1 cellular context compared by ENCODE assay signal in the genomic region with DNA sequence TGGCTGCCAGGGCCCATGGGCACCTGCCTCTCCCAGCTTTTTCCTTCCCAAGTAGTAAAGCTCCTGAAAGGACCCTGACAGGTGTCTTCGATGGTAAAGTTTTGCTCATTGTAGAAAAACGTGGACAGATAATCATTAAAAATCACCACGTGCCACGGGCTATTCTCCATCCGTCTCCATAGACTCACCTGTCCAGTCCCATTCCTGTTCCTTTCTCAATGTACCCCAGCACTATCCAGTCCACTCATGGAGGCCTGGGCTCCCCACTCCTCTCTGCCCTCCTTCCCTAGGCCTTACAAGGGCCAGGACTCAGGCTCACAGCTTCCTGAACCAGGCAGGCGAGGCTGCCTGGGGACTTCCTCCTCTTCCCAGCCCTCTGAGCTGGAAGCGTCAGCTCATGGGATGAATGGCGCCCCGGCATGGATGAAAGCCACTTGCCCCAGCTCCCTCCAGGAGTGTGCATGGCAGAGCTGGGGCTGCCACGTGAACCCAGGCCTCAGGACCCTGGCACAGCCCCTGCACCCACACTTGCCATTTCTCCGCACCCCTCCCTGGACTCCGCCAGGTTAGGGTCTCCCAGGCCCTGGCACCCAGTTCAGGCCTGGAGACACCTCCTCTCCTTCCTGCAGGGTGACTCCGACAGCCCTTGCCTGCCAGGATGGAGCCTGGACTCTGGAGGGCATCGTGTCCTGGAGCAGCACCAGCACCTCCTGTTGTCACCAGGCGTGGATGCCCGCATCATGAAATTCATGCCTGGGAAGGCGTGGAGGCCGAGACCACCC.
TF ChIP-seq lines count a peak whose summit lies in the region.

No MANE protein-coding gene starts in this region.

TF ChIP-seq in HepG2, 621 proteins besides CTCF, POLR2A, EP300 and RAD21 (continued from another document and continues in another):
- TF ChIP-seq PAXIP1 (CRISPR knock-in tag; conservative IDR thresholded peaks at IDR 0.05), result no peak
- TF ChIP-seq, protein P1, sequence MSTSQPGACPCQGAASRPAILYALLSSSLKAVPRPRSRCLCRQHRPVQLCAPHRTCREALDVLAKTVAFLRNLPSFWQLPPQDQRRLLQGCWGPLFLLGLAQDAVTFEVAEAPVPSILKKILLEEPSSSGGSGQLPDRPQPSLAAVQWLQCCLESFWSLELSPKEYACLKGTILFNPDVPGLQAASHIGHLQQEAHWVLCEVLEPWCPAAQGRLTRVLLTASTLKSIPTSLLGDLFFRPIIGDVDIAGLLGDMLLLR (CRISPR knock-in tag; IDR thresholded peaks at IDR 0.05), result 0 out of 2 replicates have a peak, but pooled peaks have one; percentile 40
- TF ChIP-seq ZBTB20 (CRISPR knock-in tag; IDR thresholded peaks at IDR 0.05; ENCODE audit: borderline replicate concordance, low read depth), result no peak
- TF ChIP-seq ZNF230 (CRISPR knock-in tag; IDR thresholded peaks at IDR 0.05), result no peak
- TF ChIP-seq ZSCAN21 (CRISPR knock-in tag; IDR thresholded peaks at IDR 0.05; ENCODE audit: borderline replicate concordance), result no peak
- TF ChIP-seq AGO1 (IDR thresholded peaks at IDR 0.05; ENCODE audit: low read depth, low read length, poor library complexity, severe bottlenecking), result peak; percentile 70
- TF ChIP-seq HMGXB3 (CRISPR knock-in tag; IDR thresholded peaks at IDR 0.05; ENCODE audit: borderline replicate concordance), result no peak
- TF ChIP-seq ELF1 (CRISPR knock-in tag; IDR thresholded peaks at IDR 0.05), result 0 out of 2 replicates have a peak, but pooled peaks have one; percentile 12
- TF ChIP-seq NFE2L1 (CRISPR knock-in tag; IDR thresholded peaks at IDR 0.05; ENCODE audit: borderline replicate concordance), result no peak
- no peak for TF ChIP-seq GFI1 (CRISPR knock-in tag; IDR thresholded peaks at IDR 0.05; ENCODE audit: borderline replicate concordance)
- TF ChIP-seq, protein P2, sequence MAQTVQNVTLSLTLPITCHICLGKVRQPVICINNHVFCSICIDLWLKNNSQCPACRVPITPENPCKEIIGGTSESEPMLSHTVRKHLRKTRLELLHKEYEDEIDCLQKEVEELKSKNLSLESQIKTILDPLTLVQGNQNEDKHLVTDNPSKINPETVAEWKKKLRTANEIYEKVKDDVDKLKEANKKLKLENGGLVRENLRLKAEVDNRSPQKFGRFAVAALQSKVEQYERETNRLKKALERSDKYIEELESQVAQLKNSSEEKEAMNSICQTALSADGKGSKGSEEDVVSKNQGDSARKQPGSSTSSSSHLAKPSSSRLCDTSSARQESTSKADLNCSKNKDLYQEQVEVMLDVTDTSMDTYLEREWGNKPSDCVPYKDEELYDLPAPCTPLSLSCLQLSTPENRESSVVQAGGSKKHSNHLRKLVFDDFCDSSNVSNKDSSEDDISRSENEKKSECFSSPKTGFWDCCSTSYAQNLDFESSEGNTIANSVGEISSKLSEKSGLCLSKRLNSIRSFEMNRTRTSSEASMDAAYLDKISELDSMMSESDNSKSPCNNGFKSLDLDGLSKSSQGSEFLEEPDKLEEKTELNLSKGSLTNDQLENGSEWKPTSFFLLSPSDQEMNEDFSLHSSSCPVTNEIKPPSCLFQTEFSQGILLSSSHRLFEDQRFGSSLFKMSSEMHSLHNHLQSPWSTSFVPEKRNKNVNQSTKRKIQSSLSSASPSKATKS (CRISPR knock-in tag; IDR thresholded peaks at IDR 0.05), result no peak
- TF ChIP-seq THYN1 (CRISPR knock-in tag; IDR thresholded peaks at IDR 0.05; ENCODE audit: borderline replicate concordance, low read depth), result no peak
- TF ChIP-seq GTF3A (CRISPR knock-in tag; conservative IDR thresholded peaks at IDR 0.05), result no peak
- TF ChIP-seq ZBTB1 (CRISPR knock-in tag; IDR thresholded peaks at IDR 0.05; ENCODE audit: borderline replicate concordance), result no peak
- TF ChIP-seq KMT2B (CRISPR knock-in tag; IDR thresholded peaks at IDR 0.05), result no peak
- no peak for TF ChIP-seq ZNF282 (IDR thresholded peaks at IDR 0.05; ENCODE audit: partially characterized antibody)
- TF ChIP-seq PAWR (CRISPR knock-in tag; IDR thresholded peaks at IDR 0.05; ENCODE audit: borderline replicate concordance), result no peak
- no peak for TF ChIP-seq CHD2 (IDR thresholded peaks at IDR 0.05; ENCODE audit: low read depth, low read length)
- no peak for TF ChIP-seq ZFP1 (CRISPR knock-in tag; IDR thresholded peaks at IDR 0.05)
- TF ChIP-seq THAP7 (CRISPR knock-in tag; IDR thresholded peaks at IDR 0.05), result no peak
- TF ChIP-seq SATB2 (CRISPR knock-in tag; IDR thresholded peaks at IDR 0.05), result no peak
- no peak for TF ChIP-seq HDAC1 (CRISPR knock-in tag; IDR thresholded peaks at IDR 0.05)
- TF ChIP-seq, protein P3, sequence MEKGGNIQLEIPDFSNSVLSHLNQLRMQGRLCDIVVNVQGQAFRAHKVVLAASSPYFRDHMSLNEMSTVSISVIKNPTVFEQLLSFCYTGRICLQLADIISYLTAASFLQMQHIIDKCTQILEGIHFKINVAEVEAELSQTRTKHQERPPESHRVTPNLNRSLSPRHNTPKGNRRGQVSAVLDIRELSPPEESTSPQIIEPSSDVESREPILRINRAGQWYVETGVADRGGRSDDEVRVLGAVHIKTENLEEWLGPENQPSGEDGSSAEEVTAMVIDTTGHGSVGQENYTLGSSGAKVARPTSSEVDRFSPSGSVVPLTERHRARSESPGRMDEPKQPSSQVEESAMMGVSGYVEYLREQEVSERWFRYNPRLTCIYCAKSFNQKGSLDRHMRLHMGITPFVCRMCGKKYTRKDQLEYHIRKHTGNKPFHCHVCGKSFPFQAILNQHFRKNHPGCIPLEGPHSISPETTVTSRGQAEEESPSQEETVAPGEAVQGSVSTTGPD (CRISPR knock-in tag; IDR thresholded peaks at IDR 0.05), result no peak
- TF ChIP-seq RXRA (CRISPR knock-in tag; IDR thresholded peaks at IDR 0.05), result no peak
- TF ChIP-seq ZNF766 (CRISPR knock-in tag; IDR thresholded peaks at IDR 0.05; ENCODE audit: borderline replicate concordance), result no peak
- TF ChIP-seq DZIP1 (CRISPR knock-in tag; IDR thresholded peaks at IDR 0.05), result 0 out of 2 replicates have a peak, but pooled peaks have one; percentile 43
- no peak for TF ChIP-seq MATR3 (CRISPR knock-in tag; IDR thresholded peaks at IDR 0.05)
- no peak for TF ChIP-seq IRX3 (CRISPR knock-in tag; IDR thresholded peaks at IDR 0.05; ENCODE audit: borderline replicate concordance, low read depth)
- no peak for TF ChIP-seq MEIS2 (CRISPR knock-in tag; IDR thresholded peaks at IDR 0.05)
- TF ChIP-seq ARNTL (CRISPR knock-in tag; IDR thresholded peaks at IDR 0.05), result no peak
- TF ChIP-seq ATF3 (CRISPR knock-in tag; IDR thresholded peaks at IDR 0.05), result no peak
- peak; percentile 51 for TF ChIP-seq ZFP91 (CRISPR knock-in tag; IDR thresholded peaks at IDR 0.05; ENCODE audit: borderline replicate concordance)
- no peak for TF ChIP-seq ZNF276 (CRISPR knock-in tag; IDR thresholded peaks at IDR 0.05; ENCODE audit: low read depth)
- no peak for TF ChIP-seq NFKBIZ (CRISPR knock-in tag; IDR thresholded peaks at IDR 0.05)
- no peak for TF ChIP-seq SP4 (CRISPR knock-in tag; IDR thresholded peaks at IDR 0.05)
